Comparison of ENCODE assay signal across 8 cellular contexts in the genomic region with DNA sequence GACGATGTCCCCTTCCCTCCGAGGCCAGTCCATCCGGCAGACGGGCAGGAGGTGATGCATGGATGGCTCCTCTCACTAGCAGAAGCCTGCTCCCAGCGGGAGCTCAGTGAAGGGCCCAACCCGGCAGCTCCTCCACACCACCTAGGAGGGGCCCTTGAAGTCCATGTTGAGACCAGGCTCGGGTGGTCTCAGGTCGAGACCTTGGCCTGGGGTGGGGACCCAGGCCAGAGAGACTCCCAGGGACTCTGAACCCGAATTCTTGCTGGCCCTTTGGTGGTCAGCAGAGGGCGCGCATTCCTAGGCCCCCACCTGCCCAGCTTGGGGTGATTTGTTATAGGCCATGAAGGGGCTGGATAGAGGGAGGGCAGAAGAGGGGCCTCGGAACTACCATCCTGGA. TPM values are rescaled to one million over a fixed set of nuclear protein-coding genes. Genes with fewer than 3 reads are reported as not detected.
DNase-seq lines count a peak whose midpoint lies in the region; ATAC-seq and TF ChIP-seq lines count a peak whose summit lies in the region.

No MANE protein-coding gene starts in this region.

- H3K27me3 ChIP-seq in Panc1 (ENCODE audit: control insufficient read depth, insufficient read depth, low read length): peaks cover 13% of the 10 kb centered on the region
- peaks cover 0 to 37% of the 10 kb centered on the region in 2 donors for H3K27me3 ChIP-seq in tibial nerve
- H3K27me3 ChIP-seq in MG63: peaks cover 11% of the 10 kb centered on the region; the same call in 1 of the 2 replicates

- H3K9me3 ChIP-seq in Panc1 (ENCODE audit: control insufficient read depth, insufficient read depth, low read depth, low read length) (no peaks in the 10 kb centered on the region), tibial nerve (no peaks in the 10 kb centered on the region), MG63 (no peaks in the 10 kb centered on the region)

- H3K27ac Mint-ChIP-seq in chondrocyte (ENCODE audit: unreplicated experiment) (no peak overlapping the region), naive B cell (peak overlapping the region in 1 of 6 donors; percentile 21)

- peak overlapping the region; percentile 62 for H3K4me3 ChIP-seq in GM12864 (ENCODE audit: low read depth, low read length)
- H3K4me3 ChIP-seq in Panc1 (ENCODE audit: low read depth in 2 of 2, low read length in 2 of 2): peak overlapping the region in 1 of 2 experiments; percentile 38; a peak in 1 of 4 replicates
- H3K4me3 ChIP-seq in tibial nerve: peak overlapping the region in 1 of 4 donors; percentile 58
- H3K4me3 ChIP-seq in MG63: no peak overlapping the region

- H3K36me3 Mint-ChIP-seq in chondrocyte (ENCODE audit: low read depth): no peaks in the 10 kb centered on the region
- H3K36me3 Mint-ChIP-seq in naive B cell: peaks cover 0 to 3% of the 10 kb centered on the region in 2 donors

- H3K4me1 ChIP-seq in Panc1 (ENCODE audit: control insufficient read depth, insufficient read depth, low read length): no peaks in the 10 kb centered on the region
- H3K4me1 ChIP-seq in tibial nerve: peaks cover 0 to 20% (median 13%) of the 10 kb centered on the region in 4 donors

- TF ChIP-seq CTCF in GM12864 (IDR thresholded peaks at IDR 0.05; ENCODE audit: low read depth, low read length, missing control alignments): peak; percentile 55
- TF ChIP-seq CTCF in Panc1 (IDR thresholded peaks at IDR 0.05): peak; percentile 81; the same call in 1 of the 2 replicates
- TF ChIP-seq CTCF in chondrocyte (IDR thresholded peaks at IDR 0.05): peak; percentile 65
- peak in 2 of 5 experiments; percentile 23 to 26 for TF ChIP-seq CTCF in tibial nerve (IDR thresholded peaks at IDR 0.05)

- DNase-seq in GM12864 (ENCODE audit: low read depth) (no peak), Panc1 (ENCODE audit: low read depth, low spot score) (no peak), chondrocyte (ENCODE audit: low spot score) (peak; percentile 65), naive B cell (no peak), tibial nerve (ENCODE audit: low spot score in 2 of 2) (no peak), MG63 (no peak)

- H3K4me1 Mint-ChIP-seq in chondrocyte (ENCODE audit: low read depth) (peaks cover 4% of the 10 kb centered on the region), naive B cell (peaks cover 0 to 8% (median 3%) of the 10 kb centered on the region in 3 donors)

- peaks cover 18% of the 10 kb centered on the region for H3K27me3 Mint-ChIP-seq in chondrocyte (ENCODE audit: low read depth)
- peaks cover 43 to 55% (median 53%) of the 10 kb centered on the region in 3 donors for H3K27me3 Mint-ChIP-seq in naive B cell

- H3K4me3 Mint-ChIP-seq in chondrocyte (ENCODE audit: unreplicated experiment) (peak overlapping the region; percentile 59), naive B cell (peak overlapping the region in 5 of 8 donors; percentile 27 to 77 (median 32))

- WGBS in tibial nerve, 2 donors: 13 to 26% methylated on average over 11 to 12 of the region's 12 CpGs

- in situ Hi-C loops in Panc1 (cut with HindIII; ENCODE audit: low pct_unique_long_range_greater_than_20kb, low sequenced_read_pairs): no loop called here

- ATAC-seq in Panc1: no peak
- no peak for ATAC-seq in naive B cell (ENCODE audit: low read depth in 2 of 2)
- no peak for ATAC-seq in HG02973 (IDR thresholded peaks at IDR 0.05; ENCODE audit: unreplicated experiment)
- no peak for ATAC-seq in GM21526 (IDR thresholded peaks at IDR 0.05; ENCODE audit: low FRiP score, unreplicated experiment)

- intact Hi-C loops in Panc1 (cut with micrococcal nuclease; ENCODE audit: unreplicated experiment): no loop called here

- H3K9me3 Mint-ChIP-seq in chondrocyte (ENCODE audit: low read depth) (no peaks in the 10 kb centered on the region), naive B cell (peaks cover 0 to 2% (median 0%) of the 10 kb centered on the region in 7 donors)

- H3K36me3 ChIP-seq in Panc1 (ENCODE audit: control insufficient read depth, insufficient read depth, low read length): no peaks in the 10 kb centered on the region
- H3K36me3 ChIP-seq in tibial nerve: no peaks in the 10 kb centered on the region
- H3K36me3 ChIP-seq in MG63: no peaks in the 10 kb centered on the region

- TF ChIP-seq POLR2A in tibial nerve (IDR thresholded peaks at IDR 0.05): no peak

- H3K27ac ChIP-seq in Panc1 (ENCODE audit: low read length) (no peak overlapping the region), tibial nerve (no peak overlapping the region)

- POLR2A ChIA-PET in Panc1 (lab: Charles Lee): no interaction called here

- no TSS peak for BruUV-seq in Panc1 (replicated peaks; lab: Mats Ljungman, UMichigan)

- TF ChIP-seq EP300 in tibial nerve (IDR thresholded peaks at IDR 0.05): no peak

- CTCF ChIA-PET in Panc1 (lab: Charles Lee): interaction anchor here (0.7 to 1.2 kb wide), 2 partner anchors 15 to 24 kb away, joined by 3 read pairs; no protein-coding TSS in a partner anchor

RNA-seq across cellular contexts. Expression of gene NT5C1A, which starts 0.6 kb away (rescaled TPM):
- not detected for total RNA-seq in Panc1 (2021; ENCODE audit: unreplicated experiment)
- not detected for polyA plus RNA-seq in Panc1 (2012; ENCODE audit: insufficient read length)
- total RNA-seq in chondrocyte: 0.31 to 0.32 TPM in 2 of 3 replicates, not detected in the other
- not detected for polyA plus RNA-seq in naive B cell (ENCODE audit: low read depth in 6 of 6)
- 1 to 10 TPM in 1 of 4 donors, not detected in 3; 2.2 TPM for total RNA-seq in tibial nerve
- not detected in 2 replicates for total RNA-seq in MG63 (2014; rRNA removed; shearing (Covaris generic); ENCODE audit: low replicate concordance)

RNA-seq across cellular contexts. Expression of gene HPCAL4, which starts 18.7 kb away (rescaled TPM):
- total RNA-seq in Panc1 (2021; ENCODE audit: unreplicated experiment): 0.21 TPM
- 0.17 TPM for polyA plus RNA-seq in Panc1 (2012; ENCODE audit: insufficient read length)
- total RNA-seq in chondrocyte: not detected in 3 replicates
- polyA plus RNA-seq in naive B cell (ENCODE audit: low read depth in 6 of 6): not detected
- total RNA-seq in tibial nerve: not detected
- total RNA-seq in MG63 (2014; rRNA removed; shearing (Covaris generic); ENCODE audit: low replicate concordance): not detected in 2 replicates

RNA-seq across cellular contexts. Expression of gene HEYL, which starts 33.1 kb away (rescaled TPM):
- total RNA-seq in Panc1 (2021; ENCODE audit: unreplicated experiment) (2.3 TPM), chondrocyte (11.8 to 65.1 TPM (median 63.2 TPM) in 3 replicates), tibial nerve (10 to 100 TPM; 11.4 to 19.2 (median 14.3) TPM)
- 2.6 TPM for polyA plus RNA-seq in Panc1 (2012; ENCODE audit: insufficient read length)
- not detected for polyA plus RNA-seq in naive B cell (ENCODE audit: low read depth in 6 of 6)
- 0.10 and 1.0 TPM in 2 replicates for total RNA-seq in MG63 (2014; rRNA removed; shearing (Covaris generic); ENCODE audit: low replicate concordance)
